In genomic region chr3:50321146-50321843, GRCh38 we compare ENCODE assay signal across 1 cellular context.
TF ChIP-seq lines count a peak whose summit lies in the region.

No MANE protein-coding gene starts in this region.

TF ChIP-seq in A549, 52 proteins besides CTCF, POLR2A, EP300 and RAD21 (continued from another document):
- TF ChIP-seq, protein P1, sequence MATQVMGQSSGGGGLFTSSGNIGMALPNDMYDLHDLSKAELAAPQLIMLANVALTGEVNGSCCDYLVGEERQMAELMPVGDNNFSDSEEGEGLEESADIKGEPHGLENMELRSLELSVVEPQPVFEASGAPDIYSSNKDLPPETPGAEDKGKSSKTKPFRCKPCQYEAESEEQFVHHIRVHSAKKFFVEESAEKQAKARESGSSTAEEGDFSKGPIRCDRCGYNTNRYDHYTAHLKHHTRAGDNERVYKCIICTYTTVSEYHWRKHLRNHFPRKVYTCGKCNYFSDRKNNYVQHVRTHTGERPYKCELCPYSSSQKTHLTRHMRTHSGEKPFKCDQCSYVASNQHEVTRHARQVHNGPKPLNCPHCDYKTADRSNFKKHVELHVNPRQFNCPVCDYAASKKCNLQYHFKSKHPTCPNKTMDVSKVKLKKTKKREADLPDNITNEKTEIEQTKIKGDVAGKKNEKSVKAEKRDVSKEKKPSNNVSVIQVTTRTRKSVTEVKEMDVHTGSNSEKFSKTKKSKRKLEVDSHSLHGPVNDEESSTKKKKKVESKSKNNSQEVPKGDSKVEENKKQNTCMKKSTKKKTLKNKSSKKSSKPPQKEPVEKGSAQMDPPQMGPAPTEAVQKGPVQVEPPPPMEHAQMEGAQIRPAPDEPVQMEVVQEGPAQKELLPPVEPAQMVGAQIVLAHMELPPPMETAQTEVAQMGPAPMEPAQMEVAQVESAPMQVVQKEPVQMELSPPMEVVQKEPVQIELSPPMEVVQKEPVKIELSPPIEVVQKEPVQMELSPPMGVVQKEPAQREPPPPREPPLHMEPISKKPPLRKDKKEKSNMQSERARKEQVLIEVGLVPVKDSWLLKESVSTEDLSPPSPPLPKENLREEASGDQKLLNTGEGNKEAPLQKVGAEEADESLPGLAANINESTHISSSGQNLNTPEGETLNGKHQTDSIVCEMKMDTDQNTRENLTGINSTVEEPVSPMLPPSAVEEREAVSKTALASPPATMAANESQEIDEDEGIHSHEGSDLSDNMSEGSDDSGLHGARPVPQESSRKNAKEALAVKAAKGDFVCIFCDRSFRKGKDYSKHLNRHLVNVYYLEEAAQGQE (IDR thresholded peaks at IDR 0.05) = no peak
- no peak for TF ChIP-seq CBX2 (IDR thresholded peaks at IDR 0.05; ENCODE audit: borderline replicate concordance, low read depth)
- no peak for TF ChIP-seq NPAS2 (CRISPR knock-in tag; IDR thresholded peaks at IDR 0.05; ENCODE audit: borderline replicate concordance)
- TF ChIP-seq CEBPB (IDR thresholded peaks at IDR 0.05) = no peak
- TF ChIP-seq CHD2 (IDR thresholded peaks at IDR 0.05; ENCODE audit: low read length, partially characterized antibody) = no peak
- no peak for TF ChIP-seq POLR2AphosphoS2 (conservative IDR thresholded peaks at IDR 0.05; ENCODE audit: low read length)
- 0 out of 3 replicates have a peak, but pooled peaks have one; percentile 49 for TF ChIP-seq BCL3 (IDR thresholded peaks at IDR 0.05)
- no peak for TF ChIP-seq KDM1A (IDR thresholded peaks at IDR 0.05; ENCODE audit: low read depth)
- no peak for TF ChIP-seq HOXB13 (CRISPR knock-in tag; IDR thresholded peaks at IDR 0.05; ENCODE audit: low read depth)
- TF ChIP-seq RARB (CRISPR knock-in tag; IDR thresholded peaks at IDR 0.05) = no peak
- peak; percentile 44; the same call in 1 of the 2 replicates for TF ChIP-seq BHLHE40 (IDR thresholded peaks at IDR 0.05; ENCODE audit: low read depth, low read length)
- TF ChIP-seq SREBF2 (IDR thresholded peaks at IDR 0.05) = no peak
- no peak for TF ChIP-seq FOSL2 (IDR thresholded peaks at IDR 0.05)
- TF ChIP-seq FOSL2 (CRISPR knock-in tag; IDR thresholded peaks at IDR 0.05) = no peak
- TF ChIP-seq MAFK (IDR thresholded peaks at IDR 0.05; ENCODE audit: partially characterized antibody) = no peak
- TF ChIP-seq JUN (IDR thresholded peaks at IDR 0.05) = peak in 1 of 2 experiments; percentile 70; a peak in 2 of 5 replicates
- no peak for TF ChIP-seq FOXS1 (CRISPR knock-in tag; IDR thresholded peaks at IDR 0.05)
- peak; percentile 82 for TF ChIP-seq PHF8 (IDR thresholded peaks at IDR 0.05; ENCODE audit: borderline replicate concordance, low read depth)
- no peak for TF ChIP-seq FOSB (CRISPR knock-in tag; IDR thresholded peaks at IDR 0.05)
- TF ChIP-seq NR3C1 (IDR thresholded peaks at IDR 0.05) = no peak
- no peak for TF ChIP-seq HOXB5 (CRISPR knock-in tag; IDR thresholded peaks at IDR 0.05)
- TF ChIP-seq MAZ (IDR thresholded peaks at IDR 0.05; ENCODE audit: borderline replicate concordance, low read depth, low read length) = no peak
- TF ChIP-seq ZFP36 (IDR thresholded peaks at IDR 0.05; ENCODE audit: borderline replicate concordance, partially characterized antibody) = no peak
- no peak for TF ChIP-seq ESRRA (IDR thresholded peaks at IDR 0.05; ENCODE audit: borderline replicate concordance, low read length)
- TF ChIP-seq CHD4 (IDR thresholded peaks at IDR 0.05; ENCODE audit: borderline replicate concordance) = no peak
- TF ChIP-seq E2F6 (IDR thresholded peaks at IDR 0.05; ENCODE audit: borderline replicate concordance, low read depth) = no peak
- TF ChIP-seq EHMT2 (IDR thresholded peaks at IDR 0.05; ENCODE audit: low read depth) = no peak
- TF ChIP-seq MAX (IDR thresholded peaks at IDR 0.05) = peak; percentile 84
